1 cellular context compared by ENCODE assay signal in genomic region chr10:86399879-86400704, GRCh38.
TF ChIP-seq lines count a peak whose summit lies in the region.

No MANE protein-coding gene starts in this region.

TF ChIP-seq in K562, 482 proteins besides CTCF, POLR2A, EP300 and RAD21 (continued from another document and continues in another):
- no peak for TF ChIP-seq ATF2 (CRISPR knock-in tag; IDR thresholded peaks at IDR 0.05)
- no peak for TF ChIP-seq ZNF197 (CRISPR knock-in tag; IDR thresholded peaks at IDR 0.05; ENCODE audit: low read depth)
- TF ChIP-seq HSF4 (CRISPR knock-in tag; IDR thresholded peaks at IDR 0.05; ENCODE audit: borderline replicate concordance), result no peak
- no peak for TF ChIP-seq TCF7 (IDR thresholded peaks at IDR 0.05; ENCODE audit: borderline replicate concordance)
- 0 out of 2 replicates have a peak, but pooled peaks have one; percentile 15 for TF ChIP-seq JUND (IDR thresholded peaks at IDR 0.05; ENCODE audit: borderline replicate concordance, low read depth, low read length)
- no peak for TF ChIP-seq JUND (tag; IDR thresholded peaks at IDR 0.05; ENCODE audit: borderline replicate concordance, low read depth, low read length)
- TF ChIP-seq LCOR (CRISPR knock-in tag; IDR thresholded peaks at IDR 0.05), result no peak
- peak; percentile 61; the same call in 1 of the 2 replicates for TF ChIP-seq POLR2G (IDR thresholded peaks at IDR 0.05; ENCODE audit: low read depth, low read length)
- no peak for TF ChIP-seq NCOA1 (IDR thresholded peaks at IDR 0.05; ENCODE audit: low read depth)
- peak; percentile 52 for TF ChIP-seq RBFOX2 (IDR thresholded peaks at IDR 0.05; ENCODE audit: low read depth, low read length)
- no peak for TF ChIP-seq ZBTB11 (CRISPR knock-in tag; IDR thresholded peaks at IDR 0.05)
- no peak for TF ChIP-seq MAFK (IDR thresholded peaks at IDR 0.05; ENCODE audit: low read length)
- TF ChIP-seq JUNB (CRISPR knock-in tag; conservative IDR thresholded peaks at IDR 0.05), result no peak
- TF ChIP-seq HMG20B (CRISPR knock-in tag; IDR thresholded peaks at IDR 0.05), result no peak
- TF ChIP-seq TAF9B (IDR thresholded peaks at IDR 0.05; ENCODE audit: partially characterized antibody), result no peak
- no peak for TF ChIP-seq ZNF449 (CRISPR knock-in tag; IDR thresholded peaks at IDR 0.05)
- TF ChIP-seq POLR2AphosphoS2 (IDR thresholded peaks at IDR 0.05; ENCODE audit: low read length), result no peak
- peak; percentile 74 for TF ChIP-seq SMC3 (conservative IDR thresholded peaks at IDR 0.05; ENCODE audit: insufficient read depth, low read depth, low read length)
- no peak for TF ChIP-seq ZC3H8 (IDR thresholded peaks at IDR 0.05)
- peak in 1 of 2 experiments; percentile 86; a peak in 1 of 4 replicates for TF ChIP-seq TEAD1 (CRISPR knock-in tag; IDR thresholded peaks at IDR 0.05)
- no peak for TF ChIP-seq SMAD1 (IDR thresholded peaks at IDR 0.05; ENCODE audit: low read depth, low read length, partially characterized antibody)
- TF ChIP-seq ZC3H4 (CRISPR knock-in tag; IDR thresholded peaks at IDR 0.05; ENCODE audit: borderline replicate concordance), result no peak
- TF ChIP-seq GTF2F1 (IDR thresholded peaks at IDR 0.05; ENCODE audit: low read depth, low read length), result no peak
- TF ChIP-seq ZNF239 (CRISPR knock-in tag; IDR thresholded peaks at IDR 0.05), result no peak
- TF ChIP-seq SLC30A9 (CRISPR knock-in tag; IDR thresholded peaks at IDR 0.05), result no peak
- peak; percentile 54; the same call in 1 of the 2 replicates for TF ChIP-seq MYC (IDR thresholded peaks at IDR 0.05; ENCODE audit: low read depth, low read length)
- TF ChIP-seq MYC (CRISPR knock-in tag; IDR thresholded peaks at IDR 0.05; ENCODE audit: borderline replicate concordance, low read depth), result no peak
- TF ChIP-seq GTF2E2 (tag; IDR thresholded peaks at IDR 0.05), result no peak
- no peak for TF ChIP-seq ETV6 (IDR thresholded peaks at IDR 0.05; ENCODE audit: borderline replicate concordance in 1 of 2, low read depth in 2 of 2, low read length in 1 of 2)
- no peak for TF ChIP-seq ETV6 (CRISPR knock-in tag; IDR thresholded peaks at IDR 0.05; ENCODE audit: borderline replicate concordance)
- no peak for TF ChIP-seq ZNF551 (CRISPR knock-in tag; IDR thresholded peaks at IDR 0.05)
- TF ChIP-seq KAT7 (CRISPR knock-in tag; IDR thresholded peaks at IDR 0.05; ENCODE audit: borderline replicate concordance), result no peak
- TF ChIP-seq ZNF347 (CRISPR knock-in tag; IDR thresholded peaks at IDR 0.05; ENCODE audit: low read depth), result no peak
- no peak for TF ChIP-seq CBX1 (IDR thresholded peaks at IDR 0.05; ENCODE audit: low read depth)
- no peak for TF ChIP-seq KDM2B (CRISPR knock-in tag; IDR thresholded peaks at IDR 0.05)
- TF ChIP-seq SAFB (IDR thresholded peaks at IDR 0.05; ENCODE audit: borderline replicate concordance, low read depth, low read length), result no peak
- no peak for TF ChIP-seq THAP12 (CRISPR knock-in tag; IDR thresholded peaks at IDR 0.05)
- peak; percentile 79; the same call in 1 of the 2 replicates for TF ChIP-seq ZBTB17 (CRISPR knock-in tag; IDR thresholded peaks at IDR 0.05)
- no peak for TF ChIP-seq ZNF274 (IDR thresholded peaks at IDR 0.05; ENCODE audit: borderline replicate concordance, low read depth, low read length)
- TF ChIP-seq MTA2 (IDR thresholded peaks at IDR 0.05; ENCODE audit: low read depth), result no peak
- no peak for TF ChIP-seq ZNF707 (CRISPR knock-in tag; conservative IDR thresholded peaks at IDR 0.05)
- TF ChIP-seq RUNX1 (IDR thresholded peaks at IDR 0.05; ENCODE audit: low read depth), result no peak
- TF ChIP-seq ZNF124 (CRISPR knock-in tag; IDR thresholded peaks at IDR 0.05), result no peak
- TF ChIP-seq ZMIZ1 (IDR thresholded peaks at IDR 0.05; ENCODE audit: low read depth in 2 of 2, low read length in 2 of 2), result no peak
- no peak for TF ChIP-seq MCM3 (IDR thresholded peaks at IDR 0.05)
- no peak for TF ChIP-seq SFPQ (IDR thresholded peaks at IDR 0.05; ENCODE audit: low read depth, low read length)
- TF ChIP-seq FOXP4 (CRISPR knock-in tag; IDR thresholded peaks at IDR 0.05; ENCODE audit: borderline replicate concordance), result no peak; the same call in 1 of the 2 replicates
- 0 out of 2 replicates have a peak, but pooled peaks have one; percentile 22 for TF ChIP-seq CREB1 (IDR thresholded peaks at IDR 0.05)
- no peak; the same call in 1 of the 2 replicates for TF ChIP-seq CREB1 (CRISPR knock-in tag; IDR thresholded peaks at IDR 0.05)
- no peak for TF ChIP-seq HES1 (IDR thresholded peaks at IDR 0.05; ENCODE audit: low read depth)
- TF ChIP-seq MAZ (CRISPR knock-in tag; conservative IDR thresholded peaks at IDR 0.05 in 1 of 2, IDR thresholded peaks at IDR 0.05 in 1 of 2), result peak; percentile 58 to 69
- TF ChIP-seq MED1 (CRISPR knock-in tag; IDR thresholded peaks at IDR 0.05; ENCODE audit: borderline replicate concordance), result no peak
- TF ChIP-seq RBM22 (IDR thresholded peaks at IDR 0.05; ENCODE audit: low read depth, low read length, poor library complexity, severe bottlenecking), result no peak
